Comparison of ENCODE assay signal across 10 cellular contexts in the genomic region with DNA sequence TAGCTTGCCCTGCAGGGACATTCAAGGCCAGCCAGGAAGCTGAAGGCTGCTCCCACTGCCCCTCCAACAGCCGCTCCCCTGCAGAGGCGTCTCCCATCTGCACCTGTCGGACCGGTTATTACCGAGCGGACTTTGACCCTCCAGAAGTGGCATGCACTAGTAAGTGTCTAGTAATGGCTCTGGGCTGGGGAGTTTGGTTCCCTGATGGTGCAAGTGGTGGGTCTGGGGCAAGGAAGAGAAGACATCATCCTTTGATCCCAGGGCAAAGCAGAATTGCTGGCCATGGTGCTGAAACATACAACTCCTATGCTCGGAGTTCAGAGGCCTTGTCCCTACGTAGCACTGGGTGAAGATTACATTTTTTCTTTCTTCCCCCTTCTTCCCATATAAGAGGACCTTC.
DNase-seq lines count a peak whose midpoint lies in the region; ATAC-seq and TF ChIP-seq lines count a peak whose summit lies in the region.
"Had no signal": no experiment of that assay in that cellular context is flagged by ENCODE, and none has a peak within 500 bp of the region (broad histone marks: within the 10 kb centered on the region; RNA-seq: fewer than 3 reads in every experiment).

No MANE protein-coding gene starts in this region.

- TF ChIP-seq POLR2A in adrenal gland (IDR thresholded peaks at IDR 0.05) = no peak
- no peak for TF ChIP-seq POLR2A in upper lobe of left lung (IDR thresholded peaks at IDR 0.05)

- no peak overlapping the region for H3K4me3 Mint-ChIP-seq in activated T-helper 1 cell treated with anti-CD3 and anti-CD28 coated beads, Interleukin-12 subunit alpha, Interleukin-12 subunit beta, Interleukin-2, Interleukin-4 antibody, amounts not matched to agents 30 ng/mL and 10 ng/mL and 1 ng/mL, durations not matched to agents 14 hours and 24 hours and 36 hours
- H3K4me3 Mint-ChIP-seq: activated naive CD4-positive, alpha-beta T cell treated with anti-CD3 and anti-CD28 coated beads, Interleukin-2, amount 50 U/mL, for 24 hours had no signal

- TF ChIP-seq CTCF in GM10266 (IDR thresholded peaks at IDR 0.05; ENCODE audit: control insufficient read depth, insufficient read depth, low read depth, missing control alignments) (no peak), adrenal gland (IDR thresholded peaks at IDR 0.05) (no peak), mucosa of descending colon (IDR thresholded peaks at IDR 0.05) (no peak), upper lobe of left lung (IDR thresholded peaks at IDR 0.05) (no peak)

- intact Hi-C loops in adrenal gland (cut with DNase I) (no loop called here), mucosa of descending colon (cut with DNase I, micrococcal nuclease) (no loop called here)
- intact Hi-C loops in activated T-helper 1 cell treated with anti-CD3 and anti-CD28 coated beads, Interleukin-12 subunit alpha, Interleukin-12 subunit beta, Interleukin-2, Interleukin-4 antibody, amounts not matched to agents 30 ng/mL and 10 ng/mL and 1 ng/mL, durations not matched to agents 14 hours and 24 hours and 36 hours (cut with micrococcal nuclease) = no loop called here

- H3K27me3 ChIP-seq in adrenal gland = peaks cover 2% of the 10 kb centered on the region
- no peaks in the 10 kb centered on the region for H3K27me3 ChIP-seq in upper lobe of left lung
- H3K27me3 ChIP-seq: suprapubic skin had no signal

- H3K36me3 ChIP-seq in adrenal gland (replicated peaks in 1 of 2) = no peaks in the 10 kb centered on the region
- H3K36me3 ChIP-seq in mucosa of descending colon (ENCODE audit: low read depth) = no peaks in the 10 kb centered on the region
- no peaks in the 10 kb centered on the region for H3K36me3 ChIP-seq in upper lobe of left lung
- H3K36me3 ChIP-seq: suprapubic skin had no signal

- no peaks in the 10 kb centered on the region for H3K9me3 Mint-ChIP-seq in activated T-helper 1 cell treated with anti-CD3 and anti-CD28 coated beads, Interleukin-12 subunit alpha, Interleukin-12 subunit beta, Interleukin-2, Interleukin-4 antibody, amounts not matched to agents 30 ng/mL and 10 ng/mL and 1 ng/mL, durations not matched to agents 14 hours and 24 hours and 36 hours
- H3K9me3 Mint-ChIP-seq: activated naive CD4-positive, alpha-beta T cell treated with anti-CD3 and anti-CD28 coated beads, Interleukin-2, amount 50 U/mL, for 24 hours had no signal

- H3K4me1 ChIP-seq in adrenal gland (replicated peaks in 1 of 2) (no peaks in the 10 kb centered on the region), mucosa of descending colon (ENCODE audit: low read depth) (peaks cover 7% of the 10 kb centered on the region), upper lobe of left lung (no peaks in the 10 kb centered on the region)
- H3K4me1 ChIP-seq: suprapubic skin had no signal

- TF ChIP-seq EP300 in upper lobe of left lung (IDR thresholded peaks at IDR 0.05) = no peak

- H3K4me1 Mint-ChIP-seq in activated T-helper 1 cell treated with anti-CD3 and anti-CD28 coated beads, Interleukin-12 subunit alpha, Interleukin-12 subunit beta, Interleukin-2, Interleukin-4 antibody, amounts not matched to agents 30 ng/mL and 10 ng/mL and 1 ng/mL, durations not matched to agents 14 hours and 24 hours and 36 hours (ENCODE audit: low read depth) = no peaks in the 10 kb centered on the region
- H3K4me1 Mint-ChIP-seq: activated naive CD4-positive, alpha-beta T cell treated with anti-CD3 and anti-CD28 coated beads, Interleukin-2, amount 50 U/mL, for 24 hours had no signal

- 67 to 78% (median 73%) methylated on average over 8 of the region's 8 CpGs for WGBS in adrenal gland, 4 donors
- 67 to 68% methylated on average over 8 of the region's 8 CpGs for WGBS in upper lobe of left lung, 2 donors

- no peaks in the 10 kb centered on the region for H3K36me3 Mint-ChIP-seq in activated T-helper 1 cell treated with anti-CD3 and anti-CD28 coated beads, Interleukin-12 subunit alpha, Interleukin-12 subunit beta, Interleukin-2, Interleukin-4 antibody, amounts not matched to agents 30 ng/mL and 10 ng/mL and 1 ng/mL, durations not matched to agents 14 hours and 24 hours and 36 hours (ENCODE audit: low read depth)
- H3K36me3 Mint-ChIP-seq: activated naive CD4-positive, alpha-beta T cell treated with anti-CD3 and anti-CD28 coated beads, Interleukin-2, amount 50 U/mL, for 24 hours had no signal

- H3K9me3 ChIP-seq in adrenal gland (replicated peaks in 1 of 3) (no peaks in the 10 kb centered on the region), mucosa of descending colon (no peaks in the 10 kb centered on the region), upper lobe of left lung (no peaks in the 10 kb centered on the region)
- H3K9me3 ChIP-seq: suprapubic skin had no signal

- H3K27me3 Mint-ChIP-seq in activated T-helper 1 cell treated with anti-CD3 and anti-CD28 coated beads, Interleukin-12 subunit alpha, Interleukin-12 subunit beta, Interleukin-2, Interleukin-4 antibody, amounts not matched to agents 30 ng/mL and 10 ng/mL and 1 ng/mL, durations not matched to agents 14 hours and 24 hours and 36 hours (ENCODE audit: insufficient read depth) = no peaks in the 10 kb centered on the region

- H3K27ac ChIP-seq in adrenal gland (no peak overlapping the region), upper lobe of left lung (no peak overlapping the region)
- H3K27ac ChIP-seq: suprapubic skin had no signal

- DNase-seq in GM10266 (ENCODE audit: extremely low spot score) (peak; percentile 14), LHCN-M2 (ENCODE audit: low read depth) (peak; percentile 7), adrenal gland (peak in 4 of 7 donors; percentile 6 to 23 (median 20)), mucosa of descending colon (peak; percentile 78 to 80 (median 78)), upper lobe of left lung (no peak), NCI-H345 (lab: John Stamatoyannopoulos, UW) (no peak), NCI-H187 (lab: John Stamatoyannopoulos, UW) (no peak)
- DNase-seq in activated T-helper 1 cell treated with anti-CD3 and anti-CD28 coated beads, Interleukin-12 subunit alpha, Interleukin-12 subunit beta, Interleukin-2, Interleukin-4 antibody, amounts not matched to agents 30 ng/mL and 10 ng/mL and 1 ng/mL, durations not matched to agents 14 hours and 24 hours and 36 hours (ENCODE audit: low spot score) = no peak

- ATAC-seq in mucosa of descending colon = peak; percentile 97
- no peak for ATAC-seq in upper lobe of left lung (ENCODE audit: low FRiP score in 2 of 2)

- H3K4me3 ChIP-seq in adrenal gland (no peak overlapping the region), mucosa of descending colon (no peak overlapping the region), upper lobe of left lung (no peak overlapping the region)
- H3K4me3 ChIP-seq: suprapubic skin had no signal

- no peak overlapping the region for H3K27ac Mint-ChIP-seq in activated T-helper 1 cell treated with anti-CD3 and anti-CD28 coated beads, Interleukin-12 subunit alpha, Interleukin-12 subunit beta, Interleukin-2, Interleukin-4 antibody, amounts not matched to agents 30 ng/mL and 10 ng/mL and 1 ng/mL, durations not matched to agents 14 hours and 24 hours and 36 hours
- H3K27ac Mint-ChIP-seq: activated naive CD4-positive, alpha-beta T cell treated with anti-CD3 and anti-CD28 coated beads, Interleukin-2, amount 50 U/mL, for 24 hours had no signal

Comparison
In these comparisons a context has a peak if more than half of its experiments do, and no peak if none do; other contexts are left out.
1. DNase-seq: peak in GM10266 (single experiment), LHCN-M2 (single experiment), adrenal gland (4 of 7) and mucosa of descending colon (3 of 3); none in upper lobe of left lung (0 of 2), NCI-H345 (single experiment), activated T-helper 1 cell treated with anti-CD3 and anti-CD28 coated beads, Interleukin-12 subunit alpha, Interleukin-12 subunit beta, Interleukin-2, Interleukin-4 antibody, amounts not matched to agents 30 ng/mL and 10 ng/mL and 1 ng/mL, durations not matched to agents 14 hours and 24 hours and 36 hours (single experiment) and NCI-H187 (0 of 2).